2 cellular contexts compared by ENCODE assay signal in the genomic region with DNA sequence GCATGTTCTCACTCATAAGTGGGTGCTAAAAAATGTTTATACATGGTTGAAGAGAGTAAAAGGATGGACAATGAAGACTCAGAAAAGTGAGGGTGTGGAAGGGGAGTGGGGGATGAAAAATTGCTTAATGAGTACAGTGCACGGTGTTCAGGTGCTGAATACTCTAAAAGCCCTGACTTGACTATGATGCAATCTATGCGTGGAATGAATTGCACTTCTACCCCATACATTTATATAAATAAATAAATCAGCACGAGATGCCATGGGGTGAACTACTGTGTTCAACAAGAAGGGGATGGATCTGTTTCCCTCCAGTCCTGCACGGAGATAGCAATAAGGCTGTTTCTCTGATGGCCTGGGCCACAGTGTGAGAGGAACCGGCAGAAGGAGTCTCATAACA.
TF ChIP-seq lines count a peak whose summit lies in the region.

No MANE protein-coding gene starts in this region.

TF ChIP-seq in IMR-90, 13 proteins besides CTCF, POLR2A, EP300 and RAD21:
- TF ChIP-seq NFE2L2 (IDR thresholded peaks at IDR 0.05; ENCODE audit: low read depth, low read length): no peak
- TF ChIP-seq CEBPB (IDR thresholded peaks at IDR 0.05; ENCODE audit: low read depth, low read length): peak; percentile 33; the same call in 1 of the 2 replicates

TF ChIP-seq in K562, 482 proteins besides CTCF, POLR2A, EP300 and RAD21:
- TF ChIP-seq, protein P1, sequence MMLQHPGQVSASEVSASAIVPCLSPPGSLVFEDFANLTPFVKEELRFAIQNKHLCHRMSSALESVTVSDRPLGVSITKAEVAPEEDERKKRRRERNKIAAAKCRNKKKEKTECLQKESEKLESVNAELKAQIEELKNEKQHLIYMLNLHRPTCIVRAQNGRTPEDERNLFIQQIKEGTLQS (IDR thresholded peaks at IDR 0.05): 0 out of 2 replicates have a peak, but pooled peaks have one; percentile 28
- TF ChIP-seq, protein P1 (CRISPR knock-in tag; conservative IDR thresholded peaks at IDR 0.05): no peak
- no peak for TF ChIP-seq ZSCAN32 (CRISPR knock-in tag; IDR thresholded peaks at IDR 0.05)
- TF ChIP-seq CEBPG (CRISPR knock-in tag; IDR thresholded peaks at IDR 0.05): no peak
- peak in 1 of 2 experiments; percentile 77; a peak in 2 of 4 replicates for TF ChIP-seq CEBPG (tag; conservative IDR thresholded peaks at IDR 0.05 in 1 of 2, IDR thresholded peaks at IDR 0.05 in 1 of 2)
- TF ChIP-seq CEBPB (tag; IDR thresholded peaks at IDR 0.05): peak; percentile 58
